In the genomic region with DNA sequence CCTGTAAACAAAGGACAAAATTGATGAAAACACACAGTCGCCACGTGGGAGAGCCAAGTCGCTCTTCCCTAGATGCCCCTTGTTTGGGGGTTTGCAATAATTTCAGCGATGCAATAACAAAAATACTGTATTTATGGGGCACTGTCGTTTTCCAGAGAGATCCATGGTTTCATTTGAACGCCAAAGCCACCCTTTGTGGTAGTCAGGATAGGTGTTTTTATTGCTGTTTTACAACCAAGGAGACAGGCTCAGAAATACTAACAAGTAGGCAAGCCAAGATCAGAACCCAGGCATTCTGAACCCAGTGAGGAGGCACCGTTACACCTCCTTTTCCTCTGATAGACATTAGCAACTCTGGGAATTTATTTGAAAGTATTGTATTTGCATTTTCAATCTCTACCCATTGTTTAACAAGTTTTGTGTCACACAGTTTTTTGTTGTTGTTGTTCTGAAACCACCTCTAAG, we compare ENCODE assay signal across 8 cellular contexts. TPM values are rescaled to one million over a fixed set of nuclear protein-coding genes. Genes with fewer than 3 reads are reported as not detected.
A peak's percentile ranks its signal among the peaks of the same experiment; 100 is the strongest.
DNase-seq lines count a peak whose midpoint lies in the region; ATAC-seq and TF ChIP-seq lines count a peak whose summit lies in the region.

No MANE protein-coding gene starts in this region.

- H3K4me1 Mint-ChIP-seq in CD8-positive, alpha-beta T cell (ENCODE audit: low read depth) = peaks cover 45% of the 10 kb centered on the region
- H3K4me1 Mint-ChIP-seq in neural crest cell = peaks cover 41% of the 10 kb centered on the region

- ATAC-seq in CD8-positive, alpha-beta T cell = no peak
- no peak for ATAC-seq in GM21825 (IDR thresholded peaks at IDR 0.05; ENCODE audit: unreplicated experiment)

- POLR2A ChIA-PET in CD8-positive, alpha-beta T cell (lab: Charles Lee) = no interaction called here

- no peaks in the 10 kb centered on the region for H3K9me3 Mint-ChIP-seq in CD8-positive, alpha-beta T cell
- H3K9me3 Mint-ChIP-seq in neural crest cell = no peaks in the 10 kb centered on the region

- H3K4me3 ChIP-seq in CD8-positive, alpha-beta T cell (ENCODE audit: low read depth, low read length) = peak overlapping the region; percentile 81

- peak overlapping the region; percentile 95 for H3K27ac Mint-ChIP-seq in CD8-positive, alpha-beta T cell
- peak overlapping the region; percentile 98 for H3K27ac Mint-ChIP-seq in neural crest cell (ENCODE audit: unreplicated experiment)

- no peaks in the 10 kb centered on the region for H3K27me3 Mint-ChIP-seq in CD8-positive, alpha-beta T cell (ENCODE audit: low read depth)
- no peaks in the 10 kb centered on the region for H3K27me3 Mint-ChIP-seq in neural crest cell (ENCODE audit: low read depth)

- peak overlapping the region; percentile 95 for H3K4me3 Mint-ChIP-seq in CD8-positive, alpha-beta T cell
- H3K4me3 Mint-ChIP-seq in neural crest cell = peak overlapping the region; percentile 98

- intact Hi-C loops in CD8-positive, alpha-beta T cell (cut with DNase I, micrococcal nuclease) = loop anchor here (1.0 to 10.0 kb wide), 9 partner anchors 126 to 1824 kb away; partner anchors contain the start of genes DICER1 (in 2 of the 2), GON7 (in 2 of the 2), ITPK1 (in 2 of the 2) and LYSET (in 2 of the 2)

- TF ChIP-seq CTCF in CD8-positive, alpha-beta T cell (IDR thresholded peaks at IDR 0.05) = no peak
- no peak for TF ChIP-seq CTCF in neural crest cell (conservative IDR thresholded peaks at IDR 0.05)

- peak overlapping the region; percentile 80 for H3K27ac ChIP-seq in CD8-positive, alpha-beta T cell (ENCODE audit: low read depth, low read length)

- H3K9me3 ChIP-seq in CD8-positive, alpha-beta T cell (ENCODE audit: low read length) = no peaks in the 10 kb centered on the region

- no peaks in the 10 kb centered on the region for H3K36me3 ChIP-seq in CD8-positive, alpha-beta T cell (ENCODE audit: insufficient read depth, low read length)

- peaks cover 8% of the 10 kb centered on the region for H3K36me3 Mint-ChIP-seq in CD8-positive, alpha-beta T cell
- H3K36me3 Mint-ChIP-seq in neural crest cell (ENCODE audit: low read depth) = peaks cover 11% of the 10 kb centered on the region

- no peak for DNase-seq in CD8-positive, alpha-beta T cell
- peak; percentile 52 for DNase-seq in NCI-H69 (lab: John Stamatoyannopoulos, UW)
- DNase-seq in ecto neural progenitor cell (ENCODE audit: low spot score) = peak; percentile 43
- DNase-seq in neural crest cell (ENCODE audit: low read depth, low spot score) = no peak
- no peak for DNase-seq in foreskin melanocyte
- DNase-seq in DMS79 (lab: John Stamatoyannopoulos, UW) = no peak
- DNase-seq in NCI-H345 (lab: John Stamatoyannopoulos, UW) = no peak

- CTCF ChIA-PET in CD8-positive, alpha-beta T cell (lab: Charles Lee) = no interaction called here

- no peaks in the 10 kb centered on the region for H3K27me3 ChIP-seq in CD8-positive, alpha-beta T cell (ENCODE audit: insufficient read depth, low read length)

- H3K4me1 ChIP-seq in CD8-positive, alpha-beta T cell (ENCODE audit: insufficient read depth, low read length) = peaks cover 27% of the 10 kb centered on the region

RNA-seq across cellular contexts. Expression of gene BTBD7, which starts 0.8 kb away (rescaled TPM):
- 10 to 100 TPM; 22.9 to 23.5 TPM for total RNA-seq in CD8-positive, alpha-beta T cell
- 38.0 and 46.0 TPM in 2 replicates for total RNA-seq in neural crest cell

RNA-seq across cellular contexts. Expression of gene COX8C, which starts 13.3 kb away (rescaled TPM):
- not detected for total RNA-seq in CD8-positive, alpha-beta T cell
- total RNA-seq in neural crest cell = not detected in 2 replicates

Comparison
In these comparisons a context has a peak if more than half of its experiments do, and no peak if none do; other contexts are left out.
1. DNase-seq: peak in NCI-H69 (single experiment) and ecto neural progenitor cell (single experiment); none in CD8-positive, alpha-beta T cell (0 of 7), neural crest cell (single experiment), foreskin melanocyte (single experiment), DMS79 (single experiment) and NCI-H345 (single experiment).